8 cellular contexts compared by ENCODE assay signal in genomic region chr1:243850013-243850367, GRCh38. TPM values are rescaled to one million over a fixed set of nuclear protein-coding genes. Genes with fewer than 3 reads are reported as not detected.
DNase-seq lines count a peak whose midpoint lies in the region; ATAC-seq, FAIRE-seq and TF ChIP-seq lines count a peak whose summit lies in the region.

TSS of gene AKT3 (minus strand) at chr1:243850243. CDS start at chr1:243843170, 7,073 bp downstream.

- H3K27me3 Mint-ChIP-seq in naive thymus-derived CD4-positive, alpha-beta T cell: peaks cover 0 to 57% (median 0%) of the 10 kb centered on the region in 5 donors

- H3K9me3 ChIP-seq in RWPE2 (ENCODE audit: severe bottlenecking): no peaks in the 10 kb centered on the region
- H3K9me3 ChIP-seq in naive thymus-derived CD4-positive, alpha-beta T cell (ENCODE audit: control insufficient read depth in 2 of 3, low read length in 3 of 3): no peaks in the 10 kb centered on the region

- H3K27ac ChIP-seq in RWPE2 (ENCODE audit: poor library complexity, severe bottlenecking): peak within 1 kb of the TSS; percentile 78
- H3K27ac ChIP-seq in naive thymus-derived CD4-positive, alpha-beta T cell (ENCODE audit: low read depth, low read length): peak within 1 kb of the TSS; percentile 97

- H3K27ac Mint-ChIP-seq in naive thymus-derived CD4-positive, alpha-beta T cell: peak within 1 kb of the TSS; percentile 94 to 99 (median 98)

- no peak for DNase-seq in RWPE2 (ENCODE audit: low spot score)
- no peak for DNase-seq in epithelial cell of proximal tubule (ENCODE audit: low read depth)
- no peak for DNase-seq in naive thymus-derived CD4-positive, alpha-beta T cell
- DNase-seq in D721Med (ENCODE audit: insufficient read length, low spot score): no peak
- no peak for DNase-seq in DMS 273 (lab: John Stamatoyannopoulos, UW; ENCODE audit: unreplicated experiment)
- DNase-seq in NCI-H1694 (lab: John Stamatoyannopoulos, UW): no peak
- DNase-seq in effector CD8-positive, alpha-beta T cell (lab: John Stamatoyannopoulos, UW): no peak

- FAIRE-seq in D721Med (lab: Jason Lieb, UNC): no peak

- H3K9me3 Mint-ChIP-seq in naive thymus-derived CD4-positive, alpha-beta T cell: peaks cover 0 to 1% (median 0%) of the 10 kb centered on the region in 11 donors

- TF ChIP-seq CTCF in RWPE2 (IDR thresholded peaks at IDR 0.05; ENCODE audit: poor library complexity, severe bottlenecking): no peak
- no peak for TF ChIP-seq CTCF in epithelial cell of proximal tubule (conservative IDR thresholded peaks at IDR 0.05; ENCODE audit: low read depth, low read length)
- TF ChIP-seq CTCF in D721Med (IDR thresholded peaks at IDR 0.05; ENCODE audit: insufficient read depth, missing control alignments): no peak

- ATAC-seq in GM21529 (IDR thresholded peaks at IDR 0.05; ENCODE audit: unreplicated experiment): peak; percentile 11
- ATAC-seq in RWPE2 (ENCODE audit: low read depth): no peak
- no peak for ATAC-seq in naive thymus-derived CD4-positive, alpha-beta T cell

- H3K4me1 ChIP-seq in RWPE2 (ENCODE audit: insufficient read depth, poor library complexity, severe bottlenecking): peaks cover 18% of the 10 kb centered on the region
- H3K4me1 ChIP-seq in naive thymus-derived CD4-positive, alpha-beta T cell (ENCODE audit: control insufficient read depth in 2 of 2, insufficient read depth in 2 of 2, low read length in 2 of 2): peaks cover 4 to 5% of the 10 kb centered on the region in 2 donors

- peak within 1 kb of the TSS; percentile 63 for H3K4me3 ChIP-seq in RWPE2 (ENCODE audit: severe bottlenecking)
- peak within 1 kb of the TSS; percentile 77 for H3K4me3 ChIP-seq in epithelial cell of proximal tubule (ENCODE audit: low read depth, low read length)
- peak within 1 kb of the TSS; percentile 75 for H3K4me3 ChIP-seq in naive thymus-derived CD4-positive, alpha-beta T cell (ENCODE audit: low read length)

- peaks cover 8 to 54% (median 31%) of the 10 kb centered on the region in 7 donors for H3K4me1 Mint-ChIP-seq in naive thymus-derived CD4-positive, alpha-beta T cell

- POLR2A ChIA-PET in naive thymus-derived CD4-positive, alpha-beta T cell (lab: Charles Lee): interaction anchor here (1.3 to 2.7 kb wide), 2 partner anchors 11 to 984 kb away, joined by 3 to 12 read pairs; no protein-coding TSS in a partner anchor

- H3K27me3 ChIP-seq in RWPE2 (ENCODE audit: insufficient read depth, poor library complexity, severe bottlenecking): no peaks in the 10 kb centered on the region
- no peaks in the 10 kb centered on the region for H3K27me3 ChIP-seq in naive thymus-derived CD4-positive, alpha-beta T cell (ENCODE audit: control insufficient read depth in 2 of 2, insufficient read depth in 2 of 2, low read length in 2 of 2)

- CTCF ChIA-PET in naive thymus-derived CD4-positive, alpha-beta T cell (lab: Charles Lee): no interaction called here

- H3K36me3 Mint-ChIP-seq in naive thymus-derived CD4-positive, alpha-beta T cell: peaks cover 0 to 1% (median 0%) of the 10 kb centered on the region in 5 donors

- intact Hi-C loops in naive thymus-derived CD4-positive, alpha-beta T cell (cut with micrococcal nuclease): loop anchor here (1.0 to 5.0 kb wide), 13 partner anchors 12 to 1007 kb away; partner anchors contain the start of gene CEP170 (in 1 of the 2)

- H3K4me3 Mint-ChIP-seq in naive thymus-derived CD4-positive, alpha-beta T cell: peak within 1 kb of the TSS; percentile 92 to 98 (median 95)

- no peaks in the 10 kb centered on the region for H3K36me3 ChIP-seq in RWPE2 (ENCODE audit: low read depth)
- H3K36me3 ChIP-seq in naive thymus-derived CD4-positive, alpha-beta T cell (ENCODE audit: control insufficient read depth in 2 of 3, insufficient read depth in 3 of 3, low read length in 3 of 3): no peaks in the 10 kb centered on the region

RNA-seq across cellular contexts. Expression of gene AKT3, which starts in this region (rescaled TPM):
- 10.2 and 12.2 TPM in 2 replicates for total RNA-seq in epithelial cell of proximal tubule
- 100 to 1,000 TPM in 1 of 5 experiments, 10 to 100 TPM in 4; 22.5 to 123 (median 88.5) TPM for total RNA-seq in naive thymus-derived CD4-positive, alpha-beta T cell
- polyA plus RNA-seq in naive thymus-derived CD4-positive, alpha-beta T cell: 1 to 10 TPM; 1.6 to 3.0 TPM
